13 cellular contexts compared by ENCODE assay signal in genomic region chr20:47974234-47974878, GRCh38.
DNase-seq lines count a peak whose midpoint lies in the region; ATAC-seq and TF ChIP-seq lines count a peak whose summit lies in the region.
"Had no signal": no experiment of that assay in that cellular context is flagged by ENCODE, and none has a peak within 500 bp of the region (broad histone marks: within the 10 kb centered on the region; RNA-seq: fewer than 3 reads in every experiment).

No MANE protein-coding gene starts in this region.

- RAD21 ChIA-PET in HCT116 (lab: Charles Lee; ENCODE audit: low non-redundant PET in 1 of 2, low total read pairs in 2 of 2, uncharacterized antibody in 2 of 2, unreplicated experiment in 2 of 2) = no interaction called here

- H3K9me3 Mint-ChIP-seq in CD14-positive monocyte (peaks cover 0 to 3% (median 0%) of the 10 kb centered on the region in 7 donors), mesothelial cell of epicardium (no peaks in the 10 kb centered on the region)

- WGBS in esophagus muscularis mucosa = 94% methylated on average over 8 of the region's 8 CpGs
- 74 to 89% (median 82%) methylated on average over 5 to 8 of the region's 8 CpGs for WGBS in adrenal gland, 4 donors

- BruUV-seq in HCT116 (replicated peaks; lab: Mats Ljungman, UMichigan) = no TSS peak

- H3K27ac Mint-ChIP-seq in CD14-positive monocyte (peak overlapping the region in 4 of 7 donors; percentile 49 to 93 (median 84)), mesothelial cell of epicardium (no peak overlapping the region)

- no peaks in the 10 kb centered on the region for H3K36me3 ChIP-seq in HCT116 (ENCODE audit: control insufficient read depth in 1 of 2, insufficient read depth in 2 of 2, low read length in 2 of 2)
- H3K36me3 ChIP-seq in esophagus muscularis mucosa = no peaks in the 10 kb centered on the region
- no peaks in the 10 kb centered on the region for H3K36me3 ChIP-seq in adrenal gland (replicated peaks in 1 of 2)
- H3K36me3 ChIP-seq: BE2C had no signal

- H3K4me3 ChIP-seq in HCT116 (replicated peaks in 1 of 2; ENCODE audit: low read depth in 1 of 2, low read length in 2 of 2) = no peak overlapping the region
- H3K4me3 ChIP-seq in esophagus muscularis mucosa = no peak overlapping the region
- no peak overlapping the region for H3K4me3 ChIP-seq in adrenal gland

- H2AFZ ChIP-seq in HCT116 (ENCODE audit: low read depth, low read length, poor library complexity, severe bottlenecking) = no peak overlapping the region

- H3K79me2 ChIP-seq in HCT116 (ENCODE audit: insufficient read depth, low read length) = no peaks in the 10 kb centered on the region

- POLR2A ChIA-PET in HCT116 (lab: Charles Lee) = interaction anchor here (1.5 kb wide), 1 partner anchor 14 kb away, joined by 3 read pairs; no protein-coding TSS in a partner anchor

- peaks cover 25 to 59% of the 10 kb centered on the region in 2 experiments for H3K4me1 ChIP-seq in HCT116 (ENCODE audit: control insufficient read depth in 1 of 2, insufficient read depth in 2 of 2, low read length in 2 of 2)
- peaks cover 19 to 37% (median 26%) of the 10 kb centered on the region in 4 donors for H3K4me1 ChIP-seq in esophagus muscularis mucosa
- peaks cover 0 to 6% of the 10 kb centered on the region in 2 donors for H3K4me1 ChIP-seq in adrenal gland (replicated peaks in 1 of 2)

- H3K36me3 Mint-ChIP-seq in CD14-positive monocyte (no peaks in the 10 kb centered on the region), mesothelial cell of epicardium (no peaks in the 10 kb centered on the region)

- TF ChIP-seq POLR2A in HCT116 (IDR thresholded peaks at IDR 0.05; ENCODE audit: borderline replicate concordance, extremely low read depth, insufficient read depth, insufficient read length) (no peak), esophagus muscularis mucosa (IDR thresholded peaks at IDR 0.05; ENCODE audit: low read depth) (no peak), adrenal gland (IDR thresholded peaks at IDR 0.05) (no peak)

- no peak overlapping the region for H3K9ac ChIP-seq in HCT116 (ENCODE audit: low read length)

- CTCF ChIA-PET in HCT116 (lab: Charles Lee) = no interaction called here

- no peak overlapping the region for H3K4me3 Mint-ChIP-seq in CD14-positive monocyte
- H3K4me3 Mint-ChIP-seq in mesothelial cell of epicardium = no peak overlapping the region

- DNase-seq in CD14-positive monocyte (ENCODE audit: low spot score) (no peak), HCT116 (ENCODE audit: low read depth, low spot score) (no peak), esophagus muscularis mucosa (ENCODE audit: extremely low spot score) (no peak), sciatic nerve (ENCODE audit: low spot score) (peak; percentile 9), iPS-NIHi7 (ENCODE audit: extremely low spot score) (no peak), mesothelial cell of epicardium (ENCODE audit: low spot score in 2 of 2, unreplicated experiment in 2 of 2) (no peak), adrenal gland (no peak)
- DNase-seq: BE2C, MM.1S, NCI-H1105, NCI-H187, NCI-H446 treated with DMSO at 0.1 percent for 48 hours, NCI-H748 treated with DMSO at 0.1 percent for 48 hours had no signal

- H3K9me3 ChIP-seq in HCT116 (ENCODE audit: control insufficient read depth in 1 of 2, insufficient read depth in 1 of 2, low read depth in 1 of 2, low read length in 2 of 2) = no peaks in the 10 kb centered on the region
- H3K9me3 ChIP-seq in esophagus muscularis mucosa = no peaks in the 10 kb centered on the region
- no peaks in the 10 kb centered on the region for H3K9me3 ChIP-seq in adrenal gland (replicated peaks in 1 of 3)
- H3K9me3 ChIP-seq: BE2C had no signal

- H3K4me1 Mint-ChIP-seq in CD14-positive monocyte (peaks cover 43% of the 10 kb centered on the region), mesothelial cell of epicardium (peaks cover 37% of the 10 kb centered on the region)

- H3K9me2 ChIP-seq in HCT116 (ENCODE audit: insufficient read depth) = no peaks in the 10 kb centered on the region

- intact Hi-C loops in CD14-positive monocyte (cut with micrococcal nuclease) (no loop called here), HCT116 (cut with micrococcal nuclease) (no loop called here), esophagus muscularis mucosa (cut with DNase I) (loop anchor here (10.0 kb wide), 2 partner anchors 190 to 650 kb away; partner anchors contain the start of gene SULF2), sciatic nerve (cut with DNase I) (no loop called here), adrenal gland (cut with DNase I) (no loop called here)

- no peak overlapping the region; the same call in 1 of the 2 replicates for H3K27ac ChIP-seq in HCT116 (ENCODE audit: low read depth, low read length)
- peak overlapping the region; percentile 28 to 60 (median 50) for H3K27ac ChIP-seq in esophagus muscularis mucosa (replicated peaks in 1 of 4)
- H3K27ac ChIP-seq in adrenal gland = no peak overlapping the region

- ATAC-seq in HCT116 = no peak
- no peak for ATAC-seq in sciatic nerve

- H4K20me1 ChIP-seq in HCT116 (ENCODE audit: insufficient read depth) = no peaks in the 10 kb centered on the region

- H3K4me2 ChIP-seq in HCT116 (ENCODE audit: low read length) = peak overlapping the region; percentile 83

- H3K27me3 Mint-ChIP-seq in CD14-positive monocyte (ENCODE audit: low read depth in 3 of 3) = peaks cover 14 to 40% (median 37%) of the 10 kb centered on the region in 3 donors
- peaks cover 5% of the 10 kb centered on the region for H3K27me3 Mint-ChIP-seq in mesothelial cell of epicardium (ENCODE audit: low read depth)

- no peak for TF ChIP-seq RAD21 in HCT116 (IDR thresholded peaks at IDR 0.05; ENCODE audit: low read depth)

- TF ChIP-seq CTCF in CD14-positive monocyte (IDR thresholded peaks at IDR 0.05) (no peak), HCT116 (IDR thresholded peaks at IDR 0.05 in 2 of 3, conservative IDR thresholded peaks at IDR 0.05 in 1 of 3; ENCODE audit: borderline replicate concordance in 1 of 3, insufficient read depth in 1 of 3, low read depth in 2 of 3, low read length in 2 of 3) (no peak), esophagus muscularis mucosa (IDR thresholded peaks at IDR 0.05) (no peak), mesothelial cell of epicardium (IDR thresholded peaks at IDR 0.05; ENCODE audit: unreplicated experiment) (no peak), adrenal gland (IDR thresholded peaks at IDR 0.05) (no peak)

- H3K27me3 ChIP-seq in HCT116 (ENCODE audit: insufficient read depth, low read length) = no peaks in the 10 kb centered on the region
- H3K27me3 ChIP-seq in esophagus muscularis mucosa = no peaks in the 10 kb centered on the region
- H3K27me3 ChIP-seq in adrenal gland = no peaks in the 10 kb centered on the region
- H3K27me3 ChIP-seq: BE2C had no signal

- TF ChIP-seq EP300 in esophagus muscularis mucosa (IDR thresholded peaks at IDR 0.05) = no peak

TF ChIP-seq in HCT116, 20 proteins besides CTCF, POLR2A, EP300 and RAD21 (continues in another document):
- TF ChIP-seq CBX3 (IDR thresholded peaks at IDR 0.05; ENCODE audit: low read depth) (no peak), YY1 (IDR thresholded peaks at IDR 0.05; ENCODE audit: extremely low read depth, insufficient replicate concordance, low read depth, low read length) (no peak), EZH2phosphoT487 (IDR thresholded peaks at IDR 0.05; ENCODE audit: borderline replicate concordance) (no peak), SIN3A (IDR thresholded peaks at IDR 0.05; ENCODE audit: low read depth) (no peak), ELF1 (IDR thresholded peaks at IDR 0.05; ENCODE audit: borderline replicate concordance, low read depth) (no peak), TCF7L2 (IDR thresholded peaks at IDR 0.05; ENCODE audit: borderline replicate concordance, extremely low read depth, insufficient read depth, insufficient read length) (no peak), EGR1 (IDR thresholded peaks at IDR 0.05; ENCODE audit: low read depth) (no peak), JUND (IDR thresholded peaks at IDR 0.05) (no peak), ZFX (IDR thresholded peaks at IDR 0.05) (no peak), ZNF274 (IDR thresholded peaks at IDR 0.05; ENCODE audit: low read depth, low read length) (no peak), REST (IDR thresholded peaks at IDR 0.05; ENCODE audit: low read depth) (no peak)

Comparison
In these comparisons a context has a peak if more than half of its experiments do, and no peak if none do; other contexts are left out.
1. H3K27ac ChIP-seq: peak in esophagus muscularis mucosa (4 of 4); none in HCT116 (single experiment) and adrenal gland (0 of 5).